ENCODE assay signal across 1 cellular context in the genomic region with DNA sequence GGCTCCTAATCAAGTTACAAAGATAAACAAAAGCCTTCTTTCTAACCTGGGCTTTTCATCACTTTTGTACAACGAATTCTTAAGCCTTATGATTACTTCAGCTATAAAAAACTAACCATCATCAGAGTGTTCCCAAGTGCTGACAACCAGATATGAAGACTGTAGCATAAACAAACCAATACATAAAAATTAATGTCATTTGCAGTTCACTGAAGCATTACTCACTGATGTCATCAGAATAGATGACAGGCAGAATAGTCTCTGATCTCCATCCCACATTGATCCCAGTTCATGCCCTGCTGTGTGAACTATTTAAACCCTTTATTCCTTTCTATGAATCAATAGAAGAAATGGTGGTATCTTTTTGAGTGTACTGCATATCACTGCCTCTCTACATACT.
TF ChIP-seq lines count a peak whose summit lies in the region.

No MANE protein-coding gene starts in this region.

TF ChIP-seq in HEK293, 187 proteins besides CTCF, POLR2A, EP300 and RAD21 (continued from another document):
- TF ChIP-seq ZNF148 (tag by site-specific recombination; IDR thresholded peaks at IDR 0.05; ENCODE audit: borderline replicate concordance) (no peak), ZNF404 (tag by site-specific recombination; IDR thresholded peaks at IDR 0.05) (no peak), ZNF830 (tag by site-specific recombination; IDR thresholded peaks at IDR 0.05; ENCODE audit: low read depth) (no peak), PRDM10 (tag by site-specific recombination; IDR thresholded peaks at IDR 0.05) (no peak), ZNF239 (tag by site-specific recombination; IDR thresholded peaks at IDR 0.05) (no peak), OVOL3 (tag by site-specific recombination; IDR thresholded peaks at IDR 0.05) (peak; percentile 48; the same call in 1 of the 2 replicates), ZFP69B (tag by site-specific recombination; IDR thresholded peaks at IDR 0.05) (peak; percentile 56; the same call in 1 of the 2 replicates), ZSCAN30 (tag by site-specific recombination; IDR thresholded peaks at IDR 0.05) (peak; percentile 44; the same call in 1 of the 2 replicates), HOXD13 (CRISPR knock-in tag; IDR thresholded peaks at IDR 0.05; ENCODE audit: borderline replicate concordance) (no peak), YY1 (tag by site-specific recombination; IDR thresholded peaks at IDR 0.05) (no peak; the same call in 1 of the 2 replicates), MYNN (tag by site-specific recombination; IDR thresholded peaks at IDR 0.05; ENCODE audit: borderline replicate concordance) (no peak), ZNF707 (tag by site-specific recombination; IDR thresholded peaks at IDR 0.05) (no peak), ZNF223 (tag by site-specific recombination; IDR thresholded peaks at IDR 0.05) (no peak), ZNF596 (tag by site-specific recombination; IDR thresholded peaks at IDR 0.05) (no peak), ZNF785 (tag by site-specific recombination; IDR thresholded peaks at IDR 0.05) (no peak), SP3 (tag by site-specific recombination; IDR thresholded peaks at IDR 0.05) (no peak), ZSCAN23 (tag by site-specific recombination; IDR thresholded peaks at IDR 0.05) (peak; percentile 71), ZBTB21 (tag by site-specific recombination; IDR thresholded peaks at IDR 0.05) (no peak)
- TF ChIP-seq, protein P1, sequence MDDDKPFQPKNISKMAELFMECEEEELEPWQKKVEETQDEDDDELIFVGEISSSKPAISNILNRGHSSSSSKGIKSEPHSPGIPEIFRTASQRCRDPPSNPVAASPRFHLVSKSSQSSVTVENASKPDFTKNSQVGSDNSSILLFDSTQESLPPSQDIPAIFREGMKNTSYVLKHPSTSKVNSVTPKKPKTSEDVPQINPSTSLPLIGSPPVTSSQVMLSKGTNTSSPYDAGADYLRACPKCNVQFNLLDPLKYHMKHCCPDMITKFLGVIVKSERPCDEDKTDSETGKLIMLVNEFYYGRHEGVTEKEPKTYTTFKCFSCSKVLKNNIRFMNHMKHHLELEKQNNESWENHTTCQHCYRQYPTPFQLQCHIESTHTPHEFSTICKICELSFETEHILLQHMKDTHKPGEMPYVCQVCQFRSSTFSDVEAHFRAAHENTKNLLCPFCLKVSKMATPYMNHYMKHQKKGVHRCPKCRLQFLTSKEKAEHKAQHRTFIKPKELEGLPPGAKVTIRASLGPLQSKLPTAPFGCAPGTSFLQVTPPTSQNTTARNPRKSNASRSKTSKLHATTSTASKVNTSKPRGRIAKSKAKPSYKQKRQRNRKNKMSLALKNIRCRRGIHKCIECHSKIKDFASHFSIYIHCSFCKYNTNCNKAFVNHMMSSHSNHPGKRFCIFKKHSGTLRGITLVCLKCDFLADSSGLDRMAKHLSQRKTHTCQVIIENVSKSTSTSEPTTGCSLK (tag by site-specific recombination; IDR thresholded peaks at IDR 0.05), result no peak
